ENCODE assay signal across 8 cellular contexts in the genomic region with DNA sequence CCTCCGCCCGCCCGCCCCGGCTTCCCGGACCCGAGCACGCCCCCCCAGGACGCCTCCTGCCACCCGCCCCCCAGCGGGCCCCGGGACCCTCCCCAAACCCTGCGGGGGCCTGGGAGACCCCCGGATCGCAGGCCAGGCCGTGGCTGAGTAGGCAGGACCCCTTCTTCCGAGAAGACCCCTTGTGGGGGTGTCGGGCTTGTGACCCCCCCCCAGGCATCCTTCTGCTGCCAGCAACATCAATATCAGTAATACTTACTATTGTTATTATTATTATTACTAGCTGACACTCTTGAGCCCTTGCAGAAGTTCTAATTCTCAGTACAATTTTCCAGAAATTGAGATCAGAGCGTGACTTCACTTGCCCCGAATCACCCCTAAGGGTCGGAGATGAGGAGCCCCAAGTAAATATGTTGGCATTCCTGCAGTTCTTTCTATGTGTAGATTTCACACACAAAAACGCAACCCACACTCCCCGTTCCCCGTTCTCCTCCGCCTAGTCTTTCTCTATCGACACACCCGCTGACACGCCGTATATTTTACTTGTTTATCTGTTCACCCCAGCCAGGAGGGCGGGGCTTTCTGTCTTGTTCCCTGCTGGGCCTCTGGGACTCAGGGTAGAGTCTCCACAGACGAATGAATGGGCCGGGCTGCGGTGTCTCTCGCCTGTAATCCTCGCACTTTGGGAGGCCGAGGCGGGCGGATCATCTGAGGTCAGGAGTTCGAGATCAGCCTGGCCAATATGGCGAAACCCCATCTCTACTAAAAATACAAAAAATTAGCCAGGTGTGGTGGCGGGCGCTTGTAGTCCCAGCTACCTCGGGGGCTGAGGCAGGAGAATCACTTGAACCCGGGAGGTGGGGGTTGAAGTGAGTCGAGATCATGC. TPM values are rescaled to one million over a fixed set of nuclear protein-coding genes. Genes with fewer than 3 reads are reported as not detected.
DNase-seq lines count a peak whose midpoint lies in the region; ATAC-seq, FAIRE-seq and TF ChIP-seq lines count a peak whose summit lies in the region.

No MANE protein-coding gene starts in this region.

- peaks cover 0 to 4% of the 10 kb centered on the region in 2 experiments for H3K27me3 ChIP-seq in mesenchymal stem cell (ENCODE audit: control insufficient read depth in 1 of 2, insufficient read depth in 1 of 2, low read length in 2 of 2)

- intact Hi-C loops in activated CD4-positive, alpha-beta T cell treated with anti-CD3 and anti-CD28 coated beads, Interleukin-2, amount 10 ng/mL, durations not matched to agents 24 days and 14 days (cut with micrococcal nuclease): no loop called here

- H3K4me2 ChIP-seq in mesenchymal stem cell (ENCODE audit: low read length, poor library complexity, severe bottlenecking): peak overlapping the region; percentile 81

- no peak overlapping the region for H2BK12ac ChIP-seq in mesenchymal stem cell (ENCODE audit: low read length in 2 of 2)

- no peaks in the 10 kb centered on the region for H3K9me3 ChIP-seq in mesenchymal stem cell (ENCODE audit: control insufficient read depth, low read length)

- H3K79me1 ChIP-seq in mesenchymal stem cell (replicated peaks; ENCODE audit: low read length, poor library complexity, severe bottlenecking): no peaks in the 10 kb centered on the region

- H3K18ac ChIP-seq in mesenchymal stem cell (ENCODE audit: low read depth in 1 of 2, low read length in 2 of 2): peak overlapping the region in 1 of 2 experiments; percentile 34

- peak overlapping the region; percentile 93 for H2BK120ac ChIP-seq in mesenchymal stem cell (ENCODE audit: low read depth, low read length)

- peaks cover 8% of the 10 kb centered on the region for H3K4me1 Mint-ChIP-seq in activated CD4-positive, alpha-beta T cell treated with anti-CD3 and anti-CD28 coated beads, Interleukin-2, amount 10 ng/mL, durations not matched to agents 24 days and 14 days
- H3K4me1 Mint-ChIP-seq in stimulated activated naive B cell treated with anti-CD40 and anti-IgM and Interleukin-4, amounts not matched to agents 10 μg/mL and 1 μg/mL and 100 μg/mL, for 72 hours: peaks cover 8 to 24% of the 10 kb centered on the region in 2 donors

- no peak overlapping the region for H2AFZ ChIP-seq in mesenchymal stem cell (ENCODE audit: low read depth, low read length)

- H3K9ac ChIP-seq in mesenchymal stem cell (ENCODE audit: low read length): peak overlapping the region; percentile 17

- H2BK15ac ChIP-seq in mesenchymal stem cell (ENCODE audit: low read depth, poor library complexity, severe bottlenecking): peak overlapping the region; percentile 78

- WGBS in mesenchymal stem cell: 8% methylated on average over 33 of the region's 44 CpGs

- H4K91ac ChIP-seq in mesenchymal stem cell (ENCODE audit: low read length): no peak overlapping the region

- no peak overlapping the region for H2AK5ac ChIP-seq in mesenchymal stem cell (ENCODE audit: low read length, severe bottlenecking)

- TF ChIP-seq POLR2A in H54 (IDR thresholded peaks at IDR 0.05; ENCODE audit: low read depth, low read length): no peak

- no peaks in the 10 kb centered on the region for H3K9me3 Mint-ChIP-seq in activated CD4-positive, alpha-beta T cell treated with anti-CD3 and anti-CD28 coated beads, Interleukin-2, amount 10 ng/mL, durations not matched to agents 24 days and 14 days
- H3K9me3 Mint-ChIP-seq in stimulated activated naive B cell treated with anti-CD40 and anti-IgM and Interleukin-4, amounts not matched to agents 10 μg/mL and 1 μg/mL and 100 μg/mL, for 72 hours: no peaks in the 10 kb centered on the region

- H3K27ac Mint-ChIP-seq in activated CD4-positive, alpha-beta T cell treated with anti-CD3 and anti-CD28 coated beads, Interleukin-2, amount 10 ng/mL, durations not matched to agents 24 days and 14 days: peak overlapping the region; percentile 56
- peak overlapping the region; percentile 77 for H3K27ac Mint-ChIP-seq in stimulated activated naive B cell treated with anti-CD40 and anti-IgM and Interleukin-4, amounts not matched to agents 10 μg/mL and 1 μg/mL and 100 μg/mL, for 72 hours

- FAIRE-seq in H54 (lab: Jason Lieb, UNC): no peak

- H2BK5ac ChIP-seq in mesenchymal stem cell (ENCODE audit: low read depth, low read length, poor library complexity, severe bottlenecking): no peak overlapping the region

- no peak overlapping the region for H4K8ac ChIP-seq in mesenchymal stem cell (ENCODE audit: low read length)

- peaks cover 0 to 6% of the 10 kb centered on the region in 2 experiments for H3K36me3 ChIP-seq in mesenchymal stem cell (ENCODE audit: control insufficient read depth in 1 of 2, insufficient read depth in 2 of 2, low read depth in 1 of 2, low read length in 2 of 2)

- H3K27me3 Mint-ChIP-seq in activated CD4-positive, alpha-beta T cell treated with anti-CD3 and anti-CD28 coated beads, Interleukin-2, amount 10 ng/mL, durations not matched to agents 24 days and 14 days: peaks cover 8% of the 10 kb centered on the region
- no peaks in the 10 kb centered on the region for H3K27me3 Mint-ChIP-seq in stimulated activated naive B cell treated with anti-CD40 and anti-IgM and Interleukin-4, amounts not matched to agents 10 μg/mL and 1 μg/mL and 100 μg/mL, for 72 hours

- DNase-seq in H54 (ENCODE audit: insufficient read length, low spot score) (peak; percentile 100), NCI-H2227 treated with DMSO at 0.1 percent for 48 hours (lab: John Stamatoyannopoulos, UW) (peak; percentile 74), mesenchymal stem cell (peak; percentile 93), midbrain (lab: John Stamatoyannopoulos, UW) (no peak)
- DNase-seq in activated CD4-positive, alpha-beta T cell treated with anti-CD3 and anti-CD28 coated beads, Interleukin-2, amount 10 ng/mL, durations not matched to agents 24 days and 14 days: peak; percentile 89
- DNase-seq in effector CD4-positive, alpha-beta T cell: peak; percentile 60
- peak; percentile 40 for DNase-seq in stimulated activated naive B cell treated with anti-CD40 and anti-IgM and Interleukin-4, amounts not matched to agents 10 μg/mL and 1 μg/mL and 100 μg/mL, for 72 hours

- no peak overlapping the region for H3K4ac ChIP-seq in mesenchymal stem cell (ENCODE audit: low read depth in 1 of 2, low read length in 2 of 2)

- no peak overlapping the region for H3K23ac ChIP-seq in mesenchymal stem cell (ENCODE audit: low read length in 2 of 2)

- peaks cover under 1% of the 10 kb centered on the region for H3K36me3 Mint-ChIP-seq in activated CD4-positive, alpha-beta T cell treated with anti-CD3 and anti-CD28 coated beads, Interleukin-2, amount 10 ng/mL, durations not matched to agents 24 days and 14 days (ENCODE audit: low read depth)
- peaks cover 1 to 2% of the 10 kb centered on the region in 2 donors for H3K36me3 Mint-ChIP-seq in stimulated activated naive B cell treated with anti-CD40 and anti-IgM and Interleukin-4, amounts not matched to agents 10 μg/mL and 1 μg/mL and 100 μg/mL, for 72 hours

- H3K14ac ChIP-seq in mesenchymal stem cell (ENCODE audit: low read length in 2 of 2): no peak overlapping the region

- peak; percentile 80 to 83 for ATAC-seq in stimulated activated naive B cell treated with anti-CD40 and anti-IgM and Interleukin-4, amounts not matched to agents 10 μg/mL and 1 μg/mL and 100 μg/mL, for 72 hours (replicated peaks)
- no peak for ATAC-seq in HG02938 (IDR thresholded peaks at IDR 0.05; ENCODE audit: unreplicated experiment)

- peak overlapping the region; percentile 80 for H3K4me3 Mint-ChIP-seq in activated CD4-positive, alpha-beta T cell treated with anti-CD3 and anti-CD28 coated beads, Interleukin-2, amount 10 ng/mL, durations not matched to agents 24 days and 14 days
- H3K4me3 Mint-ChIP-seq in stimulated activated naive B cell treated with anti-CD40 and anti-IgM and Interleukin-4, amounts not matched to agents 10 μg/mL and 1 μg/mL and 100 μg/mL, for 72 hours: peak overlapping the region; percentile 73 to 84

- H3K4me3 ChIP-seq in mesenchymal stem cell (ENCODE audit: insufficient read depth in 1 of 2, low read depth in 1 of 2, low read length in 2 of 2): peak overlapping the region; percentile 26 to 70

- H3K27ac ChIP-seq in mesenchymal stem cell (ENCODE audit: low read length, poor library complexity, severe bottlenecking): peak overlapping the region; percentile 28

- peaks cover 4% of the 10 kb centered on the region for H3K4me1 ChIP-seq in mesenchymal stem cell (ENCODE audit: control insufficient read depth, insufficient read depth, low read depth, low read length)

RNA-seq across cellular contexts. Expression of gene TLE5, which starts 14.7 kb away (rescaled TPM):
- 380 and 392 TPM in 2 replicates for total RNA-seq in activated CD4-positive, alpha-beta T cell treated with anti-CD3 and anti-CD28 coated beads, Interleukin-2, amount 10 ng/mL, durations not matched to agents 24 days and 14 days
- polyA plus RNA-seq in mesenchymal stem cell (2013, experiment 1 of 2): 329 TPM
- polyA plus RNA-seq in mesenchymal stem cell (2013, experiment 2 of 2): 321 TPM

RNA-seq across cellular contexts. Expression of gene TLE2, which starts 18.5 kb away (rescaled TPM):
- total RNA-seq in activated CD4-positive, alpha-beta T cell treated with anti-CD3 and anti-CD28 coated beads, Interleukin-2, amount 10 ng/mL, durations not matched to agents 24 days and 14 days: 1.4 and 2.3 TPM in 2 replicates
- 9.5 TPM for polyA plus RNA-seq in mesenchymal stem cell (2013, experiment 1 of 2)
- 8.7 TPM for polyA plus RNA-seq in mesenchymal stem cell (2013, experiment 2 of 2)

RNA-seq across cellular contexts. Expression of gene GNA11, which starts 46.6 kb away (rescaled TPM):
- total RNA-seq in activated CD4-positive, alpha-beta T cell treated with anti-CD3 and anti-CD28 coated beads, Interleukin-2, amount 10 ng/mL, durations not matched to agents 24 days and 14 days: 7.4 and 10.1 TPM in 2 replicates
- 49.8 TPM for polyA plus RNA-seq in mesenchymal stem cell (2013, experiment 1 of 2)
- 49.0 TPM for polyA plus RNA-seq in mesenchymal stem cell (2013, experiment 2 of 2)
